21 cellular contexts compared by ENCODE assay signal in the genomic region with DNA sequence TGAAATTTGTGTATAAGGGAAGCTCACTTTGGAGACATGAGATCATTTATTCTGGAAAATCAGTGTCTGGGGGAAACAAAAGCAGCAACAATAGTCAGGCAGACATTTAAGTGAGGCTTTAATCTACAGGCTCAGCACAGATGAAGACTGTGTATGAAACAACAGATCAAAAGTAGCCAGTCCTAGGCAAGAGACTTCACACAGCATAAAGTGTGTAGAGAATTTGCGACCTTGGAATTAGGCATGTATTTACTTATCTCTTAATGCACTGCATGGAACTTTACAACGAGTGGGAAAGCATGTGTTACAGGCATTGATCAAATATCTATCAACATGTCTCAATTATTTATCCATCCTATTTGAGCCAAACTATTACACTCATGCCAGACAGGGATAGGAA.
"Had no signal": no experiment of that assay in that cellular context is flagged by ENCODE, and none has a peak within 500 bp of the region (broad histone marks: within the 10 kb centered on the region; RNA-seq: fewer than 3 reads in every experiment).

No MANE protein-coding gene starts in this region.

- ATAC-seq: activated CD4-positive, alpha-beta T cell treated with anti-CD3 and anti-CD28 coated beads for 36 hours; heart right ventricle; lower lobe of right lung had no signal

- H3K9me3 Mint-ChIP-seq: endodermal cell, naive B cell had no signal

- H3K27ac ChIP-seq: adrenal gland, heart right ventricle, lower lobe of right lung, spleen, thoracic aorta, upper lobe of left lung had no signal

- H3K27me3 Mint-ChIP-seq: activated CD4-positive, alpha-beta T cell treated with anti-CD3 and anti-CD28 coated beads for 36 hours; activated naive CD8-positive, alpha-beta T cell; activated T-cell treated with anti-CD3 and anti-CD28 coated beads, Interleukin-2, amount 50 U/mL, for 24 hours; naive B cell had no signal

- H3K9me3 ChIP-seq: adrenal gland, heart right ventricle, lower lobe of right lung, spleen, thoracic aorta, upper lobe of left lung had no signal

- DNase-seq: activated CD4-positive, alpha-beta T cell treated with anti-CD3 and anti-CD28 coated beads for 36 hours; activated CD4-positive, alpha-beta T cell treated with anti-CD3 and anti-CD28 coated beads, Interleukin-2, amount 50 U/mL, for 4 hours; activated CD8-positive, alpha-beta memory T cell treated with anti-CD3 and anti-CD28 coated beads for 24 hours; activated CD8-positive, alpha-beta memory T cell treated with anti-CD3 and anti-CD28 coated beads, Interleukin-2, amount 50 U/mL, for 4 hours; activated naive CD4-positive, alpha-beta T cell; activated T-cell treated with anti-CD3 and anti-CD28 coated beads, Interleukin-2, amount 50 U/mL, for 24 hours; central memory CD4-positive, alpha-beta T cell; heart right ventricle; lower lobe of right lung; naive B cell; spleen; stimulated activated CD4-positive, alpha-beta T cell treated with anti-CD3 and anti-CD28 coated beads, Interleukin-4, amount 100 ng/mL, for 24 hours; stimulated activated naive CD4-positive, alpha-beta T cell treated with Interleukin-2 at 50 U/mL for 16 hours; T-helper 1 cell; upper lobe of left lung had no signal

- H3K36me3 ChIP-seq: adrenal gland, heart right ventricle, lower lobe of right lung, spleen, thoracic aorta, upper lobe of left lung had no signal

- H3K4me3 ChIP-seq: adrenal gland, heart right ventricle, lower lobe of right lung, spleen, thoracic aorta, upper lobe of left lung had no signal

- H3K27me3 ChIP-seq: adrenal gland, heart right ventricle, spleen, upper lobe of left lung had no signal

- H3K4me1 ChIP-seq: adrenal gland, heart right ventricle, lower lobe of right lung, spleen, upper lobe of left lung had no signal

- H3K4me3 Mint-ChIP-seq: activated CD4-positive, alpha-beta T cell treated with anti-CD3 and anti-CD28 coated beads for 36 hours; activated naive CD8-positive, alpha-beta T cell; activated T-cell treated with anti-CD3 and anti-CD28 coated beads, Interleukin-2, amount 50 U/mL, for 24 hours; endodermal cell; naive B cell had no signal

- H3K36me3 Mint-ChIP-seq: activated naive CD8-positive, alpha-beta T cell; naive B cell had no signal

- H3K27ac Mint-ChIP-seq: activated CD4-positive, alpha-beta T cell treated with anti-CD3 and anti-CD28 coated beads for 36 hours; activated naive CD8-positive, alpha-beta T cell; activated T-cell treated with anti-CD3 and anti-CD28 coated beads, Interleukin-2, amount 50 U/mL, for 24 hours; activated T-helper 2 cell treated with anti-CD3 and anti-CD28 coated beads, Interferon-gamma antibody, Interleukin-2, Interleukin-4, amounts not matched to agents 10 μg/mL and 5 μg/mL and 100 μg/mL, durations not matched to agents 14 hours and 24 hours and 36 hours; endodermal cell; naive B cell; progenitor cell of endocrine pancreas had no signal

- H3K4me1 Mint-ChIP-seq: activated CD4-positive, alpha-beta T cell treated with anti-CD3 and anti-CD28 coated beads for 36 hours; naive B cell had no signal
